1 cellular context compared by ENCODE assay signal in the genomic region with DNA sequence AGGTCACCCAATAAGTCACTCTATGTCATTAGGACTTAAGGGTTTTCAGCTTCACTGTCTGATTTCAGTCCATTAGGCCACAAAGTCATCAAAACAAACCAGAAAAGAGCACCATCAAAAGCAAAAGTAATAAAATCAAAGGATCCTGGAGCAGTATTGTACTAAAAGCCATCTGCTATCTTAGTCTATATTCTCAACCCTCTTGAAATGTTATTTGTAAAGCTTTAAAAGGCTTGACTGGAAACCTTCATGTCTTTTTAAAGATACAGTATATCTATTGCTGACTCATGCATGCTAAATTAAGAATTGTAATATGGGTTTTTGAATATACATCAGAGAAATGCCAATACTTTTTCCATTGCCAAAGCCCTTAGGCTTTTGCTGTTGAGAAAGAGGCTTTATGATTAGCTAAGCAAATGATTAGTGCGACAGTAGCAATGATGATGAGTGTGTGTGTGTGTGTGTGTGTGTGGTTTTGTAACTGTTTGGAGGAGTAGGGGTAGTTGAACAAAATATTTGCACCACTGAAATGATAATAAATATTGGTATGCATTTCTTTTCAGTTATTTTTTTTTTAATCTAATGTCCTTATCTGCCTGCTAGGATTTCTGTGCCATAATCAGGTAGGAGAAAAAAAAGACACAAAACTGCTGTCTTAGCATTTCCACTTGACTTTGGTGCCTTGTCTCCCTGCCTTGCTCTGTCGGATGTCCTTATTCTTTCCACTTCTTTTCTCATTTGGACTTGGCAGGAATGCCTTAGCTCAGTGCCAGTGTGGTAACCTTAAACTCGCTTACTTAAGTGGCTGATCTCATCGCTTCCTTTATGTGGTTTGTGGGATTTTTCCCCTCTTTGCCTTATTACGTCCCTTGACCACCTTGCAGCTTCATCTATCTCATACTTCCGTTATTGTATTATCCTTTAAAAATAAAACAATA.
TF ChIP-seq lines count a peak whose summit lies in the region.

No MANE protein-coding gene starts in this region.

TF ChIP-seq in HepG2, 621 proteins besides CTCF, POLR2A, EP300 and RAD21 (continued from another document):
- TF ChIP-seq, protein P1, sequence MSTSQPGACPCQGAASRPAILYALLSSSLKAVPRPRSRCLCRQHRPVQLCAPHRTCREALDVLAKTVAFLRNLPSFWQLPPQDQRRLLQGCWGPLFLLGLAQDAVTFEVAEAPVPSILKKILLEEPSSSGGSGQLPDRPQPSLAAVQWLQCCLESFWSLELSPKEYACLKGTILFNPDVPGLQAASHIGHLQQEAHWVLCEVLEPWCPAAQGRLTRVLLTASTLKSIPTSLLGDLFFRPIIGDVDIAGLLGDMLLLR (CRISPR knock-in tag; IDR thresholded peaks at IDR 0.05): no peak
- no peak for TF ChIP-seq ZFY (CRISPR knock-in tag; IDR thresholded peaks at IDR 0.05)
- TF ChIP-seq ONECUT2 (CRISPR knock-in tag; IDR thresholded peaks at IDR 0.05): no peak
- peak; percentile 38 to 44; a peak in 3 of 4 replicates for TF ChIP-seq MAFK (conservative IDR thresholded peaks at IDR 0.05 in 1 of 2, IDR thresholded peaks at IDR 0.05 in 1 of 2; ENCODE audit: low read length in 2 of 2)
- no peak for TF ChIP-seq HDAC1 (CRISPR knock-in tag; IDR thresholded peaks at IDR 0.05)
